11 cellular contexts compared by ENCODE assay signal in the genomic region with DNA sequence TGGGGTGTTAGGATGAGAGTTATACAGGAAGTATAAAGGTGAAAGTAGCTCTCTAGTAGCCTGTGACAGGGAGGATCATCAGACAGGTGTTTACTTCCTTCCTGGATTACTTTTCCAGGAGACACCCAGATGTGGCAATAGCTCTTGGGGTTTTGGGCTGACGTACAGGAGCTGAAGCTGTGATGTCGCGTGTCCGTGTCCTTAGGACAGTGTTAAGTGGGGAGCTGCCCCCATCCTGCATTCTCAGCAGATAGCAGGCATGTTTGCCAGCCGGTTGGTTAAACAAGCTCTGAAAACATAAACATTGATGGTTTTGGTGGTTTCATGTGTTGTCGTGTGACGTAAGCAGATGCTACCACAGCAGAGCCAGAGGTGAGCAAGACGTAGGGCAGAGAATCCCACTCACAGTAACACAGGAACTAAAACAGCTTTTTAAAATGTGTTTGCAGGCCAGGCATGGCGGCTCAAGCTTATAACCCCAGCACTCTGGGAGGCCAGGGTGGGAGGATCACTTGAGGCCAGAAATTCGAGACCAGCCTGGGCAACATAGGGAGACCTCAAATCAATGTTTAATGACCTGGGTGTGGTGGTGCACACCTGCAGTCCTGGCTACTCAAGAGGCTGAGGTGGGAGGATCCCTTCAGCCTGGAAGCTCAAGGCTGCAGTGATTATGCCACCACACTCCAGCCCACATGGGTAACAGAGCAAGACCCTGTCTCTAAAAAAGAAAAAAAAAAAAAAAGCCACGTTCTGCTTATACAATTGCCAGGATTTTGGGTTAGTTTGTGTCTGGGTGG.
DNase-seq lines count a peak whose midpoint lies in the region; ATAC-seq lines count a peak whose summit lies in the region.
"Had no signal": no experiment of that assay in that cellular context is flagged by ENCODE, and none has a peak within 500 bp of the region (broad histone marks: within the 10 kb centered on the region; RNA-seq: fewer than 3 reads in every experiment).

No MANE protein-coding gene starts in this region.

- ATAC-seq in GM18519 (IDR thresholded peaks at IDR 0.05; ENCODE audit: low FRiP score, unreplicated experiment) (no peak), HG02571 (IDR thresholded peaks at IDR 0.05; ENCODE audit: unreplicated experiment) (no peak)
- ATAC-seq: stimulated activated naive B cell treated with anti-CD40 and anti-IgM and Interleukin-4, amounts not matched to agents 10 μg/mL and 1 μg/mL and 100 μg/mL, for 72 hours had no signal

- DNase-seq in T-helper 1 cell, result peak; percentile 50 to 83 (median 66)
- DNase-seq in activated T-cell treated with anti-CD3 and anti-CD28 coated beads for 24 hours (ENCODE audit: low read depth), result peak; percentile 42
- peak; percentile 83 for DNase-seq in fibroblast of gingiva (ENCODE audit: low read depth)
- DNase-seq in stimulated activated CD8-positive, alpha-beta memory T cell treated with anti-CD3 and anti-CD28 coated beads, Interleukin-7, amount 100 ng/mL, for 4 hours (ENCODE audit: low read depth in 2 of 2), result peak; percentile 53 to 68
- no peak for DNase-seq in HPDE6-E6E7 (ENCODE audit: extremely low spot score)
- DNase-seq: caudate nucleus; hypothalamus; NCI-H2081; stimulated activated naive B cell treated with anti-CD40 and anti-IgM and Interleukin-4, amounts not matched to agents 10 μg/mL and 1 μg/mL and 100 μg/mL, for 72 hours had no signal
